ENCODE assay signal across 31 cellular contexts in the genomic region with DNA sequence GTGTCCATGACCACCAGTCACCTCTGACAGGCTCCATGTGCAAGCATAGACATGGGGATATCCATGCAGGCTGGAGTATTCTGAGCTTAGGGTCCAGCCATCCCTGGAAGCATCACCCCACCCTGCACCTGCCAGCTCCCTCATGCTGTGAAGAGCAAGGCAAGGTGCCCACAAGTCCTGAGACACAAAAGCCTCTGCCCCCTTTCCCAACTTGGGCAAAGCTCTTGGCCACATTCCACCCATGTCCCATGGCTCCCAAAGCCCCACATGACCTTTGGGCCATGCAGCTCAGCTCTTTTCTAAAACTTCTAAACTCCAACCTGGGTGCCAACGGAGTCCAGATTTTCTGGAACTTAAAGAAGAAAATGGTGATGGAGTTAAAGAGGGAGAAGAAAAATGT.
"Had no signal": no experiment of that assay in that cellular context is flagged by ENCODE, and none has a peak within 500 bp of the region (broad histone marks: within the 10 kb centered on the region; RNA-seq: fewer than 3 reads in every experiment).

No MANE protein-coding gene starts in this region.

- H3K9ac ChIP-seq: KMS-11 had no signal

- H3K4me2 ChIP-seq: KMS-11 had no signal

- H3K4me3 ChIP-seq: MG63 had no signal

- H3K9me3 ChIP-seq: MG63 had no signal

- H3K36me3 ChIP-seq: MG63 had no signal

- DNase-seq: Kasumi-1, MG63, MM.1S, NCI-H1048, NCI-H1092, NCI-H1092 treated with DMSO at 0.1 percent for 48 hours, NCI-H1105, NCI-H1105 treated with DMSO at 0.1 percent for 48 hours, NCI-H1417 treated with DMSO at 0.1 percent for 48 hours, NCI-H1436, NCI-H1436 treated with DMSO at 0.1 percent for 48 hours, NCI-H146, NCI-H1694, NCI-H1694 treated with DMSO at 0.1 percent for 48 hours, NCI-H187, NCI-H187 treated with DMSO at 0.1 percent for 48 hours, NCI-H1930, NCI-H2029, NCI-H2029 treated with DMSO at 0.1 percent for 48 hours, NCI-H2081, NCI-H2081 treated with DMSO at 0.1 percent for 48 hours, NCI-H2171, NCI-H2171 treated with DMSO at 0.1 percent for 48 hours, NCI-H2227 treated with DMSO at 0.1 percent for 48 hours, NCI-H226, NCI-H345, NCI-H446, NCI-H446 treated with DMSO at 0.1 percent for 48 hours, NCI-H510A, NCI-H510A treated with DMSO at 0.1 percent for 48 hours had no signal

- H3K27ac ChIP-seq: KMS-11 had no signal

- H3K27me3 ChIP-seq: MG63 had no signal
